ENCODE assay signal across 8 cellular contexts in genomic region chr12:89789862-89790261, GRCh38.
A peak's percentile ranks its signal among the peaks of the same experiment; 100 is the strongest.
DNase-seq lines count a peak whose midpoint lies in the region; ATAC-seq and TF ChIP-seq lines count a peak whose summit lies in the region.

No MANE protein-coding gene starts in this region.

- DNase-seq in SKM-1 treated with dmso at 0.1 percent for 144 hours (lab: John Stamatoyannopoulos, UW; ENCODE audit: unreplicated experiment): peak; percentile 85
- peak; percentile 6 for DNase-seq in retinal pigment epithelial cell (ENCODE audit: low read depth)
- no peak for DNase-seq in DMS79 treated with DMSO at 0.1 percent for 48 hours (lab: John Stamatoyannopoulos, UW)
- no peak for DNase-seq in NCI-H2081 (lab: John Stamatoyannopoulos, UW)
- DNase-seq in kidney glomerular epithelial cell (lab: John Stamatoyannopoulos, UW): no peak
- no peak for DNase-seq in activated T-cell treated with anti-CD3 and anti-CD28 coated beads, Interleukin-2, amount 50 U/mL, for 4 hours

- peaks cover 2% of the 10 kb centered on the region for H3K36me3 Mint-ChIP-seq in activated T-cell treated with anti-CD3 and anti-CD28 coated beads, Interleukin-2, amount 50 U/mL, for 4 hours (ENCODE audit: insufficient read depth)

- H3K4me3 ChIP-seq in retinal pigment epithelial cell (ENCODE audit: low read length): no peak overlapping the region

- peaks cover 10% of the 10 kb centered on the region for H3K9me3 Mint-ChIP-seq in activated T-cell treated with anti-CD3 and anti-CD28 coated beads, Interleukin-2, amount 50 U/mL, for 4 hours

- no peak overlapping the region for H3K4me3 Mint-ChIP-seq in activated T-cell treated with anti-CD3 and anti-CD28 coated beads, Interleukin-2, amount 50 U/mL, for 4 hours

- H3K4me1 Mint-ChIP-seq in activated T-cell treated with anti-CD3 and anti-CD28 coated beads, Interleukin-2, amount 50 U/mL, for 4 hours (ENCODE audit: low read depth): no peaks in the 10 kb centered on the region

- ATAC-seq in GM18909 (IDR thresholded peaks at IDR 0.05; ENCODE audit: poor library complexity, unreplicated experiment) (peak; percentile 94), HG02981 (IDR thresholded peaks at IDR 0.05; ENCODE audit: unreplicated experiment) (peak; percentile 85)
- no peak for ATAC-seq in activated T-cell treated with anti-CD3 and anti-CD28 coated beads, Interleukin-2, amount 50 U/mL, for 4 hours

- TF ChIP-seq CTCF in retinal pigment epithelial cell (conservative IDR thresholded peaks at IDR 0.05; ENCODE audit: low read depth, low read length): no peak

- no peaks in the 10 kb centered on the region for H3K27me3 Mint-ChIP-seq in activated T-cell treated with anti-CD3 and anti-CD28 coated beads, Interleukin-2, amount 50 U/mL, for 4 hours (ENCODE audit: low read depth)

Comparison
In these comparisons a context has a peak if more than half of its experiments do, and no peak if none do; other contexts are left out.
1. ATAC-seq: peak in GM18909 (single experiment) and HG02981 (single experiment); none in activated T-cell treated with anti-CD3 and anti-CD28 coated beads, Interleukin-2, amount 50 U/mL, for 4 hours (0 of 2).
2. DNase-seq: peak in SKM-1 treated with dmso at 0.1 percent for 144 hours (single experiment) and retinal pigment epithelial cell (single experiment); none in DMS79 treated with DMSO at 0.1 percent for 48 hours (single experiment), NCI-H2081 (0 of 2), kidney glomerular epithelial cell (single experiment) and activated T-cell treated with anti-CD3 and anti-CD28 coated beads, Interleukin-2, amount 50 U/mL, for 4 hours (single experiment).